Comparison of ENCODE assay signal across 9 cellular contexts in genomic region chr18:20971886-20972267, GRCh38.
A peak's percentile ranks its signal among the peaks of the same experiment; 100 is the strongest.
DNase-seq lines count a peak whose midpoint lies in the region; ATAC-seq, FAIRE-seq and TF ChIP-seq lines count a peak whose summit lies in the region.
"Had no signal": no experiment of that assay in that cellular context is flagged by ENCODE, and none has a peak within 500 bp of the region (broad histone marks: within the 10 kb centered on the region; RNA-seq: fewer than 3 reads in every experiment).

No MANE protein-coding gene starts in this region.

- H3K27me3 ChIP-seq in H9 (ENCODE audit: insufficient read depth, low read length) (no peaks in the 10 kb centered on the region), PC-9 (ENCODE audit: insufficient read depth, low read depth) (no peaks in the 10 kb centered on the region)
- H3K27me3 ChIP-seq: neutrophil had no signal

- no peaks in the 10 kb centered on the region for H3K27me3 Mint-ChIP-seq in H9 (ENCODE audit: low read depth)
- no peaks in the 10 kb centered on the region for H3K27me3 Mint-ChIP-seq in activated CD8-positive, alpha-beta memory T cell treated with anti-CD3 and anti-CD28 coated beads, Interleukin-2, amount 10 ng/mL, durations not matched to agents 7 days and 5 days

- no peaks in the 10 kb centered on the region for H3K23me2 ChIP-seq in H9 (ENCODE audit: insufficient read length, low read depth, low read length, poor library complexity, severe bottlenecking)

- POLR2A ChIA-PET in PC-9 (lab: Charles Lee; ENCODE audit: unreplicated experiment): no interaction called here

- no peaks in the 10 kb centered on the region for H3K9me2 ChIP-seq in PC-9 (ENCODE audit: insufficient read depth)

- no peak overlapping the region for H4K91ac ChIP-seq in H9 (ENCODE audit: insufficient read length, low read depth, low read length)

- H3K4me1 ChIP-seq in H9 (ENCODE audit: insufficient read depth, low read length): no peaks in the 10 kb centered on the region
- H3K4me1 ChIP-seq in PC-9 (replicated peaks; ENCODE audit: insufficient read depth): no peaks in the 10 kb centered on the region

- no peak overlapping the region for H4K8ac ChIP-seq in H9 (replicated peaks; ENCODE audit: insufficient read length, low read depth, low read length)

- H3K27ac ChIP-seq in H9 (ENCODE audit: insufficient read length, low read depth, low read length): no peak overlapping the region
- no peak overlapping the region for H3K27ac ChIP-seq in PC-9
- H3K27ac ChIP-seq: neutrophil had no signal

- H3K36me3 ChIP-seq in PC-9 (ENCODE audit: low read depth): no peaks in the 10 kb centered on the region

- H3K4me3 Mint-ChIP-seq in H9: no peak overlapping the region
- no peak overlapping the region for H3K4me3 Mint-ChIP-seq in activated CD8-positive, alpha-beta memory T cell treated with anti-CD3 and anti-CD28 coated beads, Interleukin-2, amount 10 ng/mL, durations not matched to agents 7 days and 5 days

- no peak overlapping the region for H3K56ac ChIP-seq in H9 (ENCODE audit: insufficient read length, low read depth, low read length)

- H2BK20ac ChIP-seq in H9 (ENCODE audit: low read depth, low read length, poor library complexity, severe bottlenecking): no peak overlapping the region

- H3K9me3 Mint-ChIP-seq in H9: no peaks in the 10 kb centered on the region
- no peaks in the 10 kb centered on the region for H3K9me3 Mint-ChIP-seq in activated CD8-positive, alpha-beta memory T cell treated with anti-CD3 and anti-CD28 coated beads, Interleukin-2, amount 10 ng/mL, durations not matched to agents 7 days and 5 days (ENCODE audit: low read depth)

- H2AK5ac ChIP-seq in H9 (ENCODE audit: insufficient read length, low read length): no peak overlapping the region

- no peak overlapping the region for H2BK5ac ChIP-seq in H9 (ENCODE audit: insufficient read length, low read length)

- no peaks in the 10 kb centered on the region for H3K79me1 ChIP-seq in H9 (ENCODE audit: insufficient read depth, low read depth, low read length, poor library complexity, severe bottlenecking)

- TF ChIP-seq CTCF in D721Med (IDR thresholded peaks at IDR 0.05; ENCODE audit: insufficient read depth, missing control alignments): peak; percentile 28
- peak; percentile 65 for TF ChIP-seq CTCF in H9 (conservative IDR thresholded peaks at IDR 0.05)
- peak; percentile 60 for TF ChIP-seq CTCF in PC-9 (conservative IDR thresholded peaks at IDR 0.05)
- no peak for TF ChIP-seq CTCF in lower leg skin (IDR thresholded peaks at IDR 0.05)

- BruUV-seq in PC-9 (replicated peaks; lab: Mats Ljungman, UMichigan): no TSS peak

- H3K23ac ChIP-seq in H9 (ENCODE audit: insufficient read length, low read depth, low read length): no peak overlapping the region

- ATAC-seq in stimulated activated naive CD8-positive, alpha-beta T cell treated with anti-CD3 and anti-CD28 coated beads, Interleukin-15, Interleukin-2, amounts not matched to agents 100 U/mL and 50 U/mL, for 24 hours: peak; percentile 59
- ATAC-seq in HG02981 (IDR thresholded peaks at IDR 0.05; ENCODE audit: unreplicated experiment): no peak
- ATAC-seq in activated CD8-positive, alpha-beta memory T cell treated with anti-CD3 and anti-CD28 coated beads, Interleukin-2, amount 10 ng/mL, durations not matched to agents 7 days and 5 days: no peak

- no peak overlapping the region for H3K9ac ChIP-seq in H9 (ENCODE audit: extremely low read depth, insufficient read length, low read length)

- H3K4me3 ChIP-seq in PC-9 (no peak overlapping the region), lower leg skin (ENCODE audit: low read depth, poor library complexity, severe bottlenecking) (no peak overlapping the region)

- H3K9me3 ChIP-seq in H9 (ENCODE audit: control insufficient read depth, low read depth, low read length): no peaks in the 10 kb centered on the region
- no peaks in the 10 kb centered on the region for H3K9me3 ChIP-seq in PC-9 (ENCODE audit: insufficient read depth, low read depth)
- H3K9me3 ChIP-seq: neutrophil had no signal

- no peaks in the 10 kb centered on the region for H4K20me1 ChIP-seq in H9 (ENCODE audit: control insufficient read depth, insufficient read depth, insufficient read length)
- no peaks in the 10 kb centered on the region for H4K20me1 ChIP-seq in PC-9 (ENCODE audit: insufficient read depth)

- H3K4ac ChIP-seq in H9 (ENCODE audit: low read depth, low read length): no peak overlapping the region

- H3K4me1 Mint-ChIP-seq in H9: no peaks in the 10 kb centered on the region
- no peaks in the 10 kb centered on the region for H3K4me1 Mint-ChIP-seq in activated CD8-positive, alpha-beta memory T cell treated with anti-CD3 and anti-CD28 coated beads, Interleukin-2, amount 10 ng/mL, durations not matched to agents 7 days and 5 days

- H3K27ac Mint-ChIP-seq in H9: no peak overlapping the region
- H3K27ac Mint-ChIP-seq in activated CD8-positive, alpha-beta memory T cell treated with anti-CD3 and anti-CD28 coated beads, Interleukin-2, amount 10 ng/mL, durations not matched to agents 7 days and 5 days: no peak overlapping the region

- no peaks in the 10 kb centered on the region for H3F3A ChIP-seq in PC-9 (ENCODE audit: insufficient read depth, low read depth)

- no peak overlapping the region for H3K18ac ChIP-seq in H9 (ENCODE audit: insufficient read length, low read depth, low read length)

- H2AFZ ChIP-seq in H9 (ENCODE audit: low read length): no peak overlapping the region
- no peak overlapping the region for H2AFZ ChIP-seq in PC-9

- no peak overlapping the region for H4K5ac ChIP-seq in H9 (ENCODE audit: insufficient read length, low read depth, low read length)

- H3T11ph ChIP-seq in H9 (ENCODE audit: low read length): no peak overlapping the region

- H2BK15ac ChIP-seq in H9 (ENCODE audit: low read depth, low read length): no peak overlapping the region

- no peak for DNase-seq in D721Med (ENCODE audit: insufficient read length, low spot score)
- no peak for DNase-seq in H9
- DNase-seq in PC-9: no peak
- DNase-seq in fibroblast of gingiva (ENCODE audit: low read depth): peak; percentile 26
- DNase-seq in stimulated activated naive CD8-positive, alpha-beta T cell treated with anti-CD3 and anti-CD28 coated beads, Interleukin-15, Interleukin-2, amounts not matched to agents 100 U/mL and 50 U/mL, for 24 hours: no peak
- DNase-seq in lower leg skin (ENCODE audit: low spot score in 2 of 2): no peak
- no peak for DNase-seq in activated CD8-positive, alpha-beta memory T cell treated with anti-CD3 and anti-CD28 coated beads, Interleukin-2, amount 10 ng/mL, durations not matched to agents 7 days and 5 days

- no peak overlapping the region for H3K14ac ChIP-seq in H9 (ENCODE audit: insufficient read depth, low read length)

- H3K79me2 ChIP-seq in H9 (ENCODE audit: insufficient read depth, low read length): no peaks in the 10 kb centered on the region
- no peaks in the 10 kb centered on the region for H3K79me2 ChIP-seq in PC-9 (ENCODE audit: low read depth)

- TF ChIP-seq POLR2A in lower leg skin (IDR thresholded peaks at IDR 0.05): no peak

- no peak overlapping the region for H3K4me2 ChIP-seq in H9 (ENCODE audit: insufficient read depth, insufficient read length, low read length)
- H3K4me2 ChIP-seq in PC-9: no peak overlapping the region

- CTCF ChIA-PET in PC-9 (lab: Charles Lee): no interaction called here
- CTCF ChIA-PET in activated CD8-positive, alpha-beta memory T cell treated with anti-CD3 and anti-CD28 coated beads, Interleukin-2, amount 10 ng/mL, durations not matched to agents 7 days and 5 days (lab: Charles Lee): no interaction called here

- peaks cover 6 to 18% (median 18%) of the 10 kb centered on the region in 3 experiments; a peak in 5 of 7 replicates for H3K36me3 Mint-ChIP-seq in H9 (ENCODE audit: insufficient read depth in 1 of 3, low read depth in 3 of 3)
- peaks cover 30% of the 10 kb centered on the region for H3K36me3 Mint-ChIP-seq in activated CD8-positive, alpha-beta memory T cell treated with anti-CD3 and anti-CD28 coated beads, Interleukin-2, amount 10 ng/mL, durations not matched to agents 7 days and 5 days

- no peak for FAIRE-seq in D721Med (lab: Jason Lieb, UNC)

- no peak overlapping the region for H2BK120ac ChIP-seq in H9 (ENCODE audit: low read depth, low read length, poor library complexity, severe bottlenecking)

- intact Hi-C loops in PC-9 (cut with micrococcal nuclease; ENCODE audit: unreplicated experiment) (loop anchor here (10.0 kb wide), 1 partner anchor 163 kb away; no protein-coding TSS in a partner anchor), lower leg skin (cut with DNase I; ENCODE audit: low total_unique reads) (no loop called here)

- H2BK12ac ChIP-seq in H9 (ENCODE audit: insufficient read length, low read depth, low read length): no peak overlapping the region

Comparison
In these comparisons a context has a peak if more than half of its experiments do, and no peak if none do; other contexts are left out.
1. CTCF ChIP-seq: peak in D721Med (single experiment), H9 (single experiment) and PC-9 (single experiment); none in lower leg skin (0 of 3).